Comparison of ENCODE assay signal across 8 cellular contexts in the genomic region with DNA sequence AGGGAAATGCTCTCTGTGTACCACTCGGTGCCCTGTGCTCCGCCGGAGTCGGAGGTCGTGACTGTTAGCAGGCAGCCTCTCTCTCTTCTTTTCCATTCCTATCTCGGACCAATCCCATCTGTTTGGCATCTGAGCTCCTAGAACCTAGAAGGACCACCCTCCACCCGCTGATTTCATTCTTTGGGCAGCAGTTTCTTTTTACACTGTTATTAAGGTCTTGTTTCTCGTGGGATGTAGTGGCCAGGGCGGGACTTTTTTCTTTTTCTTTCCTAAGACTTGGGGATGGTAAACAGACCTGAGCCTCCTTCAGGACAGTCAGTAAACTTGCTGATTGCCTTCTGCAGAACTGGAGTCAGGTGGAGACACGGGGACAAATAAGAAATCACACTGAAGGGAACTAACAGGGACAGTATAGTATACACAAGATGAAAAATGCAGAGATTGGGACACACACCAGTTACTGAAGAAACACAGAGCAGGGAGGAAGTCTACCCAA. TPM values are rescaled to one million over a fixed set of nuclear protein-coding genes. Genes with fewer than 3 reads are reported as not detected.
DNase-seq lines count a peak whose midpoint lies in the region; ATAC-seq and TF ChIP-seq lines count a peak whose summit lies in the region.

No MANE protein-coding gene starts in this region.

- TF ChIP-seq POLR2A in suprapubic skin (IDR thresholded peaks at IDR 0.05): no peak

- TF ChIP-seq CTCF in SK-N-SH (IDR thresholded peaks at IDR 0.05) (no peak), suprapubic skin (IDR thresholded peaks at IDR 0.05) (no peak), GM13976 (IDR thresholded peaks at IDR 0.05; ENCODE audit: borderline replicate concordance, control extremely low read depth, extremely low read depth, insufficient read depth, missing control alignments) (no peak)

- peaks cover 0 to 20% of the 10 kb centered on the region in 2 experiments; a peak in 2 of 4 replicates for H3K4me1 ChIP-seq in SK-N-SH (ENCODE audit: control insufficient read depth in 1 of 2, insufficient read depth in 2 of 2, low read depth in 1 of 2, low read length in 1 of 2)
- H3K4me1 ChIP-seq in suprapubic skin: peaks cover 34% of the 10 kb centered on the region

- peak overlapping the region; percentile 79 for H2AFZ ChIP-seq in SK-N-SH (ENCODE audit: low read depth)

- H4K20me1 ChIP-seq in SK-N-SH (ENCODE audit: insufficient read depth): no peaks in the 10 kb centered on the region

- H3K9ac ChIP-seq in SK-N-SH: peak overlapping the region; percentile 92

- H3K9me3 ChIP-seq in SK-N-SH: no peaks in the 10 kb centered on the region
- no peaks in the 10 kb centered on the region for H3K9me3 ChIP-seq in suprapubic skin

- peaks cover 14% of the 10 kb centered on the region for H3K36me3 Mint-ChIP-seq in activated naive CD8-positive, alpha-beta T cell treated with anti-CD3 and anti-CD28 coated beads, Interleukin-2, amount 50 U/mL, for 24 hours (ENCODE audit: low read depth)

- peak overlapping the region; percentile 86 for H3K4me2 ChIP-seq in SK-N-SH

- peaks cover 26% of the 10 kb centered on the region for H3K4me1 Mint-ChIP-seq in activated naive CD8-positive, alpha-beta T cell treated with anti-CD3 and anti-CD28 coated beads, Interleukin-2, amount 50 U/mL, for 24 hours

- no peaks in the 10 kb centered on the region for H3K9me3 Mint-ChIP-seq in activated naive CD8-positive, alpha-beta T cell treated with anti-CD3 and anti-CD28 coated beads, Interleukin-2, amount 50 U/mL, for 24 hours

- 0% methylated on average over 10 of the region's 10 CpGs for WGBS in SK-N-SH (ENCODE audit: low lambda C conversion rate)
- WGBS in suprapubic skin: 0% methylated on average over 10 of the region's 10 CpGs

- in situ Hi-C loops in GM13976 (cut with MboI; ENCODE audit: low sequenced_read_pairs, unreplicated experiment): no loop called here

- H3K79me2 ChIP-seq in SK-N-SH (ENCODE audit: insufficient read depth): peaks cover 61% of the 10 kb centered on the region

- H3K27ac Mint-ChIP-seq in activated naive CD8-positive, alpha-beta T cell treated with anti-CD3 and anti-CD28 coated beads, Interleukin-2, amount 50 U/mL, for 24 hours: peak overlapping the region; percentile 87

- DNase-seq in SK-N-SH (no peak), iris pigment epithelial cell (ENCODE audit: low read depth) (peak; percentile 33), suprapubic skin (ENCODE audit: low spot score in 2 of 2) (no peak), NCI-H1092 treated with DMSO at 0.1 percent for 48 hours (lab: John Stamatoyannopoulos, UW) (no peak), GM13976 (ENCODE audit: low spot score) (no peak), sciatic nerve (ENCODE audit: low spot score) (no peak)
- DNase-seq in activated naive CD8-positive, alpha-beta T cell treated with anti-CD3 and anti-CD28 coated beads, Interleukin-2, amount 50 U/mL, for 24 hours: no peak

- CTCF ChIA-PET in SK-N-SH (lab: Yijun Ruan, JAX): interaction anchor here (1.0 to 5.9 kb wide), 6 partner anchors 11 to 245 kb away, joined by 3 to 42 read pairs (median 11); a partner anchor contains a TSS

- H3K9me2 ChIP-seq in SK-N-SH: no peaks in the 10 kb centered on the region

- H3K27me3 ChIP-seq in SK-N-SH (ENCODE audit: insufficient read depth) (no peaks in the 10 kb centered on the region), suprapubic skin (no peaks in the 10 kb centered on the region)

- POLR2A ChIA-PET in SK-N-SH (lab: Yijun Ruan, JAX): interaction anchor here (0.8 to 2.2 kb wide), 8 partner anchors 10 to 182 kb away, joined by 3 to 11 read pairs (median 4); a partner anchor contains a TSS

- H3K27ac ChIP-seq in SK-N-SH (ENCODE audit: low read depth in 2 of 2, low read length in 1 of 2) (peak overlapping the region; percentile 76 to 89), suprapubic skin (peak overlapping the region; percentile 92)

- TF ChIP-seq EP300 in SK-N-SH (IDR thresholded peaks at IDR 0.05; ENCODE audit: borderline replicate concordance in 1 of 2, low read depth in 1 of 2, low read length in 1 of 2) (no peak), suprapubic skin (IDR thresholded peaks at IDR 0.05) (no peak)

- intact Hi-C loops in sciatic nerve (cut with DNase I): no loop called here

- peaks cover 0 to 4% of the 10 kb centered on the region in 2 experiments for H3K36me3 ChIP-seq in SK-N-SH (replicated peaks in 1 of 2; ENCODE audit: control insufficient read depth in 1 of 2, insufficient read depth in 2 of 2, low read length in 1 of 2)
- H3K36me3 ChIP-seq in suprapubic skin: peaks cover 21% of the 10 kb centered on the region

- peak overlapping the region; percentile 78 to 87 for H3K4me3 ChIP-seq in SK-N-SH (ENCODE audit: low read depth in 2 of 2, low read length in 1 of 2)
- peak overlapping the region; percentile 62 for H3K4me3 ChIP-seq in suprapubic skin

- no peak for ATAC-seq in SK-N-SH treated with all-trans-retinoic acid at 6 μM for 48 hours
- ATAC-seq in activated naive CD8-positive, alpha-beta T cell treated with anti-CD3 and anti-CD28 coated beads, Interleukin-2, amount 50 U/mL, for 24 hours: peak; percentile 20
- no peak for ATAC-seq in sciatic nerve

- peak overlapping the region; percentile 95 for H3K4me3 Mint-ChIP-seq in activated naive CD8-positive, alpha-beta T cell treated with anti-CD3 and anti-CD28 coated beads, Interleukin-2, amount 50 U/mL, for 24 hours

- peaks cover 19% of the 10 kb centered on the region for H3F3A ChIP-seq in SK-N-SH (replicated peaks; ENCODE audit: insufficient read depth)

- no peak for TF ChIP-seq RAD21 in SK-N-SH (IDR thresholded peaks at IDR 0.05; ENCODE audit: low read length)

- H3K27me3 Mint-ChIP-seq in activated naive CD8-positive, alpha-beta T cell treated with anti-CD3 and anti-CD28 coated beads, Interleukin-2, amount 50 U/mL, for 24 hours: no peaks in the 10 kb centered on the region

TF ChIP-seq in SK-N-SH, 30 proteins besides CTCF, POLR2A, EP300 and RAD21 (continues in another document):
- TF ChIP-seq NFIC (IDR thresholded peaks at IDR 0.05; ENCODE audit: borderline replicate concordance): no peak
- no peak for TF ChIP-seq JUND (IDR thresholded peaks at IDR 0.05)
- TF ChIP-seq SIN3A (IDR thresholded peaks at IDR 0.05; ENCODE audit: borderline replicate concordance, low read depth, low read length): no peak
- TF ChIP-seq, protein P1, sequence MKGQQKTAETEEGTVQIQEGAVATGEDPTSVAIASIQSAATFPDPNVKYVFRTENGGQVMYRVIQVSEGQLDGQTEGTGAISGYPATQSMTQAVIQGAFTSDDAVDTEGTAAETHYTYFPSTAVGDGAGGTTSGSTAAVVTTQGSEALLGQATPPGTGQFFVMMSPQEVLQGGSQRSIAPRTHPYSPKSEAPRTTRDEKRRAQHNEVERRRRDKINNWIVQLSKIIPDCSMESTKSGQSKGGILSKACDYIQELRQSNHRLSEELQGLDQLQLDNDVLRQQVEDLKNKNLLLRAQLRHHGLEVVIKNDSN (IDR thresholded peaks at IDR 0.05; ENCODE audit: borderline replicate concordance, low read depth): no peak
- no peak for TF ChIP-seq SMC3 (IDR thresholded peaks at IDR 0.05; ENCODE audit: low read depth, low read length)
- TF ChIP-seq RFX5 (IDR thresholded peaks at IDR 0.05; ENCODE audit: low read length): no peak
- no peak for TF ChIP-seq TEAD4 (IDR thresholded peaks at IDR 0.05; ENCODE audit: borderline replicate concordance, insufficient read depth)
- TF ChIP-seq GABPA (IDR thresholded peaks at IDR 0.05; ENCODE audit: low read depth): no peak
- no peak for TF ChIP-seq MEF2A (IDR thresholded peaks at IDR 0.05; ENCODE audit: borderline replicate concordance, low read depth)

TF ChIP-seq in SK-N-SH treated with all-trans-retinoic acid at 6 μM for 48 hours, 23 proteins besides CTCF, POLR2A, EP300 and RAD21 (continues in another document):
- no peak for TF ChIP-seq PPARA (CRISPR knock-in tag; IDR thresholded peaks at IDR 0.05; ENCODE audit: borderline replicate concordance)
- TF ChIP-seq, protein P2, sequence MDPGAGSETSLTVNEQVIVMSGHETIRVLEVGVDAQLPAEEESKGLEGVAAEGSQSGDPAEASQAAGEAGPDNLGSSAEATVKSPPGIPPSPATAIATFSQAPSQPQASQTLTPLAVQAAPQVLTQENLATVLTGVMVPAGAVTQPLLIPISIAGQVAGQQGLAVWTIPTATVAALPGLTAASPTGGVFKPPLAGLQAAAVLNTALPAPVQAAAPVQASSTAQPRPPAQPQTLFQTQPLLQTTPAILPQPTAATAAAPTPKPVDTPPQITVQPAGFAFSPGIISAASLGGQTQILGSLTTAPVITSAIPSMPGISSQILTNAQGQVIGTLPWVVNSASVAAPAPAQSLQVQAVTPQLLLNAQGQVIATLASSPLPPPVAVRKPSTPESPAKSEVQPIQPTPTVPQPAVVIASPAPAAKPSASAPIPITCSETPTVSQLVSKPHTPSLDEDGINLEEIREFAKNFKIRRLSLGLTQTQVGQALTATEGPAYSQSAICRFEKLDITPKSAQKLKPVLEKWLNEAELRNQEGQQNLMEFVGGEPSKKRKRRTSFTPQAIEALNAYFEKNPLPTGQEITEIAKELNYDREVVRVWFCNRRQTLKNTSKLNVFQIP (CRISPR knock-in tag; IDR thresholded peaks at IDR 0.05; ENCODE audit: borderline replicate concordance, low read depth): no peak
- no peak for TF ChIP-seq TOX (CRISPR knock-in tag; IDR thresholded peaks at IDR 0.05; ENCODE audit: borderline replicate concordance)
- TF ChIP-seq ZFP30 (CRISPR knock-in tag; IDR thresholded peaks at IDR 0.05): no peak
- no peak for TF ChIP-seq RARB (CRISPR knock-in tag; IDR thresholded peaks at IDR 0.05)

RNA-seq across cellular contexts. Expression of a gene that starts 0.5 kb away (rescaled TPM):
- polyA plus RNA-seq in SK-N-SH (2012; rRNA removed): 58.9 and 61.5 TPM in 2 replicates
- polyA plus RNA-seq in SK-N-SH (2012; cell fraction: cytosol; rRNA removed): 45.3 and 50.0 TPM in 2 replicates
- polyA plus RNA-seq in SK-N-SH (2012; cell fraction: nucleus; rRNA removed): 85.0 and 87.0 TPM in 2 replicates
- total RNA-seq in suprapubic skin: 10 to 100 TPM; 30.2 to 37.6 (median 34.0) TPM
- 41.9 TPM for total RNA-seq in sciatic nerve

RNA-seq across cellular contexts. Expression of a gene that starts 31.3 kb away (rescaled TPM):
- polyA plus RNA-seq in SK-N-SH (2012; rRNA removed): 17.9 and 24.1 TPM in 2 replicates
- polyA plus RNA-seq in SK-N-SH (2012; cell fraction: cytosol; rRNA removed): 10.2 and 15.9 TPM in 2 replicates
- 31.8 and 41.7 TPM in 2 replicates for polyA plus RNA-seq in SK-N-SH (2012; cell fraction: nucleus; rRNA removed)
- 10 to 100 TPM; 52.0 to 78.1 (median 63.0) TPM for total RNA-seq in suprapubic skin
- total RNA-seq in sciatic nerve: 13.9 TPM

RNA-seq across cellular contexts. Expression of a gene that starts 49.0 kb away (rescaled TPM):
- polyA plus RNA-seq in SK-N-SH (2012; rRNA removed): 128 and 131 TPM in 2 replicates
- polyA plus RNA-seq in SK-N-SH (2012; cell fraction: cytosol; rRNA removed): 57.7 and 89.5 TPM in 2 replicates
- 87.1 and 115 TPM in 2 replicates for polyA plus RNA-seq in SK-N-SH (2012; cell fraction: nucleus; rRNA removed)
- total RNA-seq in suprapubic skin (10 to 100 TPM in 2 of 4 donors, 1 to 10 TPM in 2; 3.7 to 26.2 (median 11.3) TPM), sciatic nerve (41.7 TPM)

RNA-seq across cellular contexts. Expression of a gene that starts 49.0 kb away (rescaled TPM):
- polyA plus RNA-seq in SK-N-SH (2012; rRNA removed): 54.7 and 57.2 TPM in 2 replicates
- 28.0 and 36.9 TPM in 2 replicates for polyA plus RNA-seq in SK-N-SH (2012; cell fraction: cytosol; rRNA removed)
- 152 and 171 TPM in 2 replicates for polyA plus RNA-seq in SK-N-SH (2012; cell fraction: nucleus; rRNA removed)
- total RNA-seq in suprapubic skin: 100 to 1,000 TPM in 3 of 4 donors, 10 to 100 TPM in 1; 73.3 to 119 (median 106) TPM
- 28.9 TPM for total RNA-seq in sciatic nerve

RNA-seq across cellular contexts. Expression of a gene that starts 49.4 kb away (rescaled TPM):
- polyA plus RNA-seq in SK-N-SH (2012; rRNA removed): 18.8 and 23.3 TPM in 2 replicates
- 10.6 and 17.0 TPM in 2 replicates for polyA plus RNA-seq in SK-N-SH (2012; cell fraction: cytosol; rRNA removed)
- polyA plus RNA-seq in SK-N-SH (2012; cell fraction: nucleus; rRNA removed): 29.9 and 31.3 TPM in 2 replicates
- 10 to 100 TPM; 11.6 to 19.9 (median 14.1) TPM for total RNA-seq in suprapubic skin
- total RNA-seq in sciatic nerve: 13.0 TPM
